Comparison of ENCODE assay signal across 19 cellular contexts in genomic region chr5:60377826-60378225, GRCh38.
"Had no signal": no experiment of that assay in that cellular context is flagged by ENCODE, and none has a peak within 500 bp of the region (broad histone marks: within the 10 kb centered on the region; RNA-seq: fewer than 3 reads in every experiment).

No MANE protein-coding gene starts in this region.

- H3K4me3 ChIP-seq: dorsolateral prefrontal cortex, gastroesophageal sphincter, heart right ventricle, tibial nerve, uterus had no signal

- H3K27me3 ChIP-seq: dorsolateral prefrontal cortex, gastroesophageal sphincter, heart right ventricle, tibial nerve, uterus had no signal

- ATAC-seq: gastroesophageal sphincter, heart right ventricle, left ventricle myocardium superior had no signal

- H3K4me1 ChIP-seq: heart right ventricle, tibial nerve, uterus had no signal

- H3K27ac ChIP-seq: dorsolateral prefrontal cortex, gastroesophageal sphincter, heart right ventricle, tibial nerve, uterus had no signal

- H3K9me3 ChIP-seq: gastroesophageal sphincter, heart right ventricle, tibial nerve, uterus had no signal

- DNase-seq: activated B cell treated with CpG ODN at 0.5 μM for 24 hours; activated CD4-positive, alpha-beta memory T cell treated with anti-CD3 and anti-CD28 coated beads for 36 hours; activated CD4-positive, alpha-beta T cell treated with anti-CD3 and anti-CD28 coated beads for 4 hours; activated naive CD8-positive, alpha-beta T cell treated with anti-CD3 and anti-CD28 coated beads, Interleukin-2, amount 10 ng/mL, durations not matched to agents 7 days and 5 days; amygdala; central memory CD4-positive, alpha-beta T cell; dorsolateral prefrontal cortex; heart right ventricle; immature natural killer cell; kidney glomerular epithelial cell; left ventricle myocardium superior; occipital lobe; posterior cingulate gyrus; stimulated activated CD4-positive, alpha-beta T cell treated with anti-CD3 and anti-CD28 coated beads, Interleukin-2, amount 100 ng/mL, for 24 hours; stimulated activated naive CD4-positive, alpha-beta T cell treated with Interleukin-2 at 50 U/mL for 16 hours; substantia nigra; uterus had no signal

- H3K36me3 ChIP-seq: gastroesophageal sphincter, heart right ventricle, tibial nerve, uterus had no signal
